ENCODE assay signal across 11 cellular contexts in the genomic region with DNA sequence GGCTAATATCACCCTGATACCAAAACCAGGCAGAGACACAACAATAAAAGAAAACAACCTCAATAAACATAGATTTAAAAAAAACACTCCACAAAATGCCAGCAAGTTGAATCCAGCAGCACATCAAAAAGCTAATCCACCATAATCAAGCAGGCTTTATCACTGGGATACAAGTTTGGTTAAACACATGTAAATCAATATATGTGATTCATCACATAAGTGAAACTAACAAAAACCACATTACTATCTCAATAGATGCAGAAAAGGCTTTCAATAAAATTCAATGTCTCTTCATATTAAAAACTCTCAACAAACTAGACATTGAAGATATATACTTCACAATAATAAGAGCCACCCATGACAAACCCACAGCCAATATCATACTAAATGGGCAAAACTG. TPM values are rescaled to one million over a fixed set of nuclear protein-coding genes. Genes with fewer than 3 reads are reported as not detected.
"Had no signal": no experiment of that assay in that cellular context is flagged by ENCODE, and none has a peak within 500 bp of the region (broad histone marks: within the 10 kb centered on the region; RNA-seq: fewer than 3 reads in every experiment).

No MANE protein-coding gene starts in this region.

- H3K4me3 ChIP-seq: GM23248 had no signal

- DNase-seq: GM23248, GOT3, H9, HCEC 1CT, KBM-7 had no signal

- H3K27ac ChIP-seq: GM23248, HL-60, KMS-11 had no signal

- H2AFZ ChIP-seq: GM23248 had no signal

- H3K9ac ChIP-seq: GM23248, KMS-11 had no signal

- ATAC-seq: HepG2 had no signal

- H3K4me2 ChIP-seq: KMS-11 had no signal

- FAIRE-seq: HepG2 had no signal

RNA-seq across cellular contexts. Expression of a gene that starts 27.0 kb away (rescaled TPM):
- total RNA-seq: GM23248, H4, H9, HT1080 had no signal
- polyA plus RNA-seq: IgD-negative memory B cell had no signal

RNA-seq across cellular contexts. Expression of a gene that starts 30.6 kb away (rescaled TPM):
- total RNA-seq: H4 had no signal
- polyA plus RNA-seq: GM23248, IgD-negative memory B cell had no signal

RNA-seq across cellular contexts. Expression of a gene that starts 42.0 kb away (rescaled TPM):
- polyA plus RNA-seq: GM23248, IgD-negative memory B cell had no signal

RNA-seq across cellular contexts. Expression of a gene that starts 46.7 kb away (rescaled TPM):
- polyA plus RNA-seq: GM23248, IgD-negative memory B cell had no signal
